In the genomic region with DNA sequence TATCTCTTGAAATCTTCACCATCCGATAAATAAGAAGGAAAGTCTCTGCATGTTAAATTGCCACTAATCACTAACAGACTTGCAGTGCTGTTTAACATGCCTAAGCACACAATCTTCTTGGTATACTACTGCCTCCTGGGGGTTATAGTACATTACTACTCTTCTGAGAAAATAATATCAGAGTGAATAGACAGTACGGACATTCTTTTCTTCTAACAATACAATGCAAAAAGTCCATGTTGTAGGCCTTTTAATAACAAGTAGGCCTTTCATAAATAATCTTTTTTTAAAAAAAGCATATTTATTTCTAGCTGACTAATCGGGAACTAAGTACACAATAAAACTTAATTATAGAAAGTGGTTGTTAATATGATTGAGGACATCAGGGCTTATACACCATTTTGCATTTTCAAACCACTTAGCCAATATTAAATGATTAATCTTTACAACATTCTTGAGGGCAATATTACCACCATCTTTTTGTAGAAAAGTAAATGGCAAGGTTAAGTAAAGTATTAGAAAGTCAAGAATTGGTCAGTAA, we compare ENCODE assay signal across 8 cellular contexts.
A peak's percentile ranks its signal among the peaks of the same experiment; 100 is the strongest.
DNase-seq lines count a peak whose midpoint lies in the region; ATAC-seq and TF ChIP-seq lines count a peak whose summit lies in the region.

No MANE protein-coding gene starts in this region.

- POLR2A ChIA-PET in HEK293 (lab: Yijun Ruan, JAX) = no interaction called here

- no peak overlapping the region for H3K27ac ChIP-seq in CD4-positive, CD25-positive, alpha-beta regulatory T cell (ENCODE audit: insufficient read depth, low read length, poor library complexity, severe bottlenecking)
- H3K27ac ChIP-seq in HEK293 (ENCODE audit: extremely low read depth, low read depth, low read length) (no peak overlapping the region), body of pancreas (no peak overlapping the region), testis (no peak overlapping the region)

- peaks cover 46% of the 10 kb centered on the region for H3K27me3 Mint-ChIP-seq in CD4-positive, CD25-positive, alpha-beta regulatory T cell

- peak in 2 of 3 donors; percentile 31 to 47 for DNase-seq in CD4-positive, CD25-positive, alpha-beta regulatory T cell
- DNase-seq in NCI-H69 (lab: John Stamatoyannopoulos, UW) = peak; percentile 89
- peak in 1 of 4 donors; percentile 5 for DNase-seq in body of pancreas
- DNase-seq in inferior parietal cortex (ENCODE audit: extremely low spot score) = peak; percentile 93
- DNase-seq in testis = no peak
- DNase-seq in NCI-H187 (lab: John Stamatoyannopoulos, UW) = no peak

- CTCF ChIA-PET in HEK293 (lab: Yijun Ruan, JAX) = interaction anchor here (0.6 to 7.5 kb wide), 15 partner anchors 11 to 1184 kb away, joined by 3 to 72 read pairs (median 4); no protein-coding TSS in a partner anchor

- 1 to 2% methylated on average over 3 of the region's 3 CpGs for WGBS in body of pancreas, 2 donors
- WGBS in testis, 2 donors = 22 to 31% methylated on average over 3 of the region's 3 CpGs

- H3K9me3 ChIP-seq in CD4-positive, CD25-positive, alpha-beta regulatory T cell (ENCODE audit: control insufficient read depth in 2 of 2, low read length in 2 of 2) = no peaks in the 10 kb centered on the region
- H3K9me3 ChIP-seq in HEK293 (ENCODE audit: control insufficient read depth, insufficient read depth, low read depth, low read length) (no peaks in the 10 kb centered on the region), body of pancreas (no peaks in the 10 kb centered on the region), testis (no peaks in the 10 kb centered on the region)

- TF ChIP-seq POLR2A in body of pancreas (IDR thresholded peaks at IDR 0.05) = no peak
- no peak for TF ChIP-seq POLR2A in testis (IDR thresholded peaks at IDR 0.05)
- TF ChIP-seq POLR2A in GM18505 (IDR thresholded peaks at IDR 0.05; ENCODE audit: borderline replicate concordance, extremely low read depth, insufficient read depth, insufficient read length) = no peak

- H3K4me3 ChIP-seq in CD4-positive, CD25-positive, alpha-beta regulatory T cell (ENCODE audit: low read depth, low read length) = no peak overlapping the region
- H3K4me3 ChIP-seq in HEK293 (ENCODE audit: low read depth, low read length) = no peak overlapping the region
- no peak overlapping the region for H3K4me3 ChIP-seq in body of pancreas
- H3K4me3 ChIP-seq in testis = no peak overlapping the region

- H3K27ac Mint-ChIP-seq in CD4-positive, CD25-positive, alpha-beta regulatory T cell = no peak overlapping the region

- no peaks in the 10 kb centered on the region for H3K4me1 ChIP-seq in CD4-positive, CD25-positive, alpha-beta regulatory T cell (ENCODE audit: control insufficient read depth, insufficient read depth, low read length, poor library complexity, severe bottlenecking)
- H3K4me1 ChIP-seq in HEK293 (ENCODE audit: control insufficient read depth, insufficient read depth, low read length) = peaks cover 5% of the 10 kb centered on the region
- peaks cover 7% of the 10 kb centered on the region for H3K4me1 ChIP-seq in body of pancreas
- H3K4me1 ChIP-seq in testis = no peaks in the 10 kb centered on the region

- intact Hi-C loops in body of pancreas (cut with DNase I) (loop anchor here (10.0 kb wide), 2 partner anchors 540 to 570 kb away; no protein-coding TSS in a partner anchor), testis (cut with DNase I; ENCODE audit: low total_unique reads) (loop anchor here (5.0 kb wide), 1 partner anchor 573 kb away; no protein-coding TSS in a partner anchor)

- H3K4me1 Mint-ChIP-seq in CD4-positive, CD25-positive, alpha-beta regulatory T cell = no peaks in the 10 kb centered on the region

- peaks cover 7% of the 10 kb centered on the region for H3K27me3 ChIP-seq in CD4-positive, CD25-positive, alpha-beta regulatory T cell (ENCODE audit: control insufficient read depth, insufficient read depth, low read length)
- H3K27me3 ChIP-seq in body of pancreas (no peaks in the 10 kb centered on the region), testis (no peaks in the 10 kb centered on the region)

- H3K9me3 Mint-ChIP-seq in CD4-positive, CD25-positive, alpha-beta regulatory T cell = peaks cover 0 to 1% (median 0%) of the 10 kb centered on the region in 7 donors

- no peak overlapping the region for H3K4me3 Mint-ChIP-seq in CD4-positive, CD25-positive, alpha-beta regulatory T cell

- ATAC-seq in CD4-positive, CD25-positive, alpha-beta regulatory T cell (ENCODE audit: low read depth in 2 of 2) = peak; percentile 53 to 55
- peak; percentile 92 for ATAC-seq in body of pancreas
- ATAC-seq in GM18505 (IDR thresholded peaks at IDR 0.05; ENCODE audit: unreplicated experiment) = no peak

- TF ChIP-seq CTCF in HEK293 (tag by site-specific recombination; IDR thresholded peaks at IDR 0.05) = peak; percentile 56; the same call in 1 of the 2 replicates
- TF ChIP-seq CTCF in body of pancreas (IDR thresholded peaks at IDR 0.05) = peak; percentile 51 to 89 (median 84)
- peak; percentile 57 to 71 (median 63) for TF ChIP-seq CTCF in testis (IDR thresholded peaks at IDR 0.05)

- H3K36me3 ChIP-seq in CD4-positive, CD25-positive, alpha-beta regulatory T cell (ENCODE audit: control insufficient read depth, insufficient read depth, low read length) = no peaks in the 10 kb centered on the region
- H3K36me3 ChIP-seq in HEK293 (ENCODE audit: control insufficient read depth in 2 of 2, insufficient read depth in 1 of 2, low read length in 2 of 2) (no peaks in the 10 kb centered on the region), body of pancreas (replicated peaks in 1 of 2; ENCODE audit: insufficient read depth in 1 of 2, low read depth in 2 of 2) (no peaks in the 10 kb centered on the region), testis (ENCODE audit: low read depth, missing control alignments) (no peaks in the 10 kb centered on the region)

- H3K36me3 Mint-ChIP-seq in CD4-positive, CD25-positive, alpha-beta regulatory T cell = no peaks in the 10 kb centered on the region

TF ChIP-seq in HEK293, 187 proteins besides CTCF, POLR2A, EP300 and RAD21 (continues in another document):
- TF ChIP-seq ZNF660 (tag by site-specific recombination; IDR thresholded peaks at IDR 0.05) = 0 out of 2 replicates have a peak, but pooled peaks have one; percentile 43
- no peak for TF ChIP-seq ZNF248 (tag by site-specific recombination; IDR thresholded peaks at IDR 0.05)
- TF ChIP-seq ZNF266 (tag by site-specific recombination; IDR thresholded peaks at IDR 0.05; ENCODE audit: low read depth) = no peak
- no peak for TF ChIP-seq ZNF292 (tag by site-specific recombination; IDR thresholded peaks at IDR 0.05; ENCODE audit: borderline replicate concordance, low read depth)
- peak; percentile 75 for TF ChIP-seq ZNF654 (tag by site-specific recombination; IDR thresholded peaks at IDR 0.05; ENCODE audit: low read depth)
- no peak for TF ChIP-seq ZNF791 (tag by site-specific recombination; IDR thresholded peaks at IDR 0.05)
- TF ChIP-seq SP3 (tag by site-specific recombination; IDR thresholded peaks at IDR 0.05) = no peak
- no peak for TF ChIP-seq ZNF747 (tag by site-specific recombination; IDR thresholded peaks at IDR 0.05)
- TF ChIP-seq, protein P1, sequence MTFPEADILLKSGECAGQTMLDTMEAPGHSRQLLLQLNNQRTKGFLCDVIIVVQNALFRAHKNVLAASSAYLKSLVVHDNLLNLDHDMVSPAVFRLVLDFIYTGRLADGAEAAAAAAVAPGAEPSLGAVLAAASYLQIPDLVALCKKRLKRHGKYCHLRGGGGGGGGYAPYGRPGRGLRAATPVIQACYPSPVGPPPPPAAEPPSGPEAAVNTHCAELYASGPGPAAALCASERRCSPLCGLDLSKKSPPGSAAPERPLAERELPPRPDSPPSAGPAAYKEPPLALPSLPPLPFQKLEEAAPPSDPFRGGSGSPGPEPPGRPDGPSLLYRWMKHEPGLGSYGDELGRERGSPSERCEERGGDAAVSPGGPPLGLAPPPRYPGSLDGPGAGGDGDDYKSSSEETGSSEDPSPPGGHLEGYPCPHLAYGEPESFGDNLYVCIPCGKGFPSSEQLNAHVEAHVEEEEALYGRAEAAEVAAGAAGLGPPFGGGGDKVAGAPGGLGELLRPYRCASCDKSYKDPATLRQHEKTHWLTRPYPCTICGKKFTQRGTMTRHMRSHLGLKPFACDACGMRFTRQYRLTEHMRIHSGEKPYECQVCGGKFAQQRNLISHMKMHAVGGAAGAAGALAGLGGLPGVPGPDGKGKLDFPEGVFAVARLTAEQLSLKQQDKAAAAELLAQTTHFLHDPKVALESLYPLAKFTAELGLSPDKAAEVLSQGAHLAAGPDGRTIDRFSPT (tag by site-specific recombination; IDR thresholded peaks at IDR 0.05) = no peak
- TF ChIP-seq ZFP37 (tag by site-specific recombination; IDR thresholded peaks at IDR 0.05) = no peak
- TF ChIP-seq ZBTB17 (tag by site-specific recombination; IDR thresholded peaks at IDR 0.05) = 0 out of 2 replicates have a peak, but pooled peaks have one; percentile 13
- no peak for TF ChIP-seq GLIS2 (tag by site-specific recombination; IDR thresholded peaks at IDR 0.05)
- TF ChIP-seq, protein P2, sequence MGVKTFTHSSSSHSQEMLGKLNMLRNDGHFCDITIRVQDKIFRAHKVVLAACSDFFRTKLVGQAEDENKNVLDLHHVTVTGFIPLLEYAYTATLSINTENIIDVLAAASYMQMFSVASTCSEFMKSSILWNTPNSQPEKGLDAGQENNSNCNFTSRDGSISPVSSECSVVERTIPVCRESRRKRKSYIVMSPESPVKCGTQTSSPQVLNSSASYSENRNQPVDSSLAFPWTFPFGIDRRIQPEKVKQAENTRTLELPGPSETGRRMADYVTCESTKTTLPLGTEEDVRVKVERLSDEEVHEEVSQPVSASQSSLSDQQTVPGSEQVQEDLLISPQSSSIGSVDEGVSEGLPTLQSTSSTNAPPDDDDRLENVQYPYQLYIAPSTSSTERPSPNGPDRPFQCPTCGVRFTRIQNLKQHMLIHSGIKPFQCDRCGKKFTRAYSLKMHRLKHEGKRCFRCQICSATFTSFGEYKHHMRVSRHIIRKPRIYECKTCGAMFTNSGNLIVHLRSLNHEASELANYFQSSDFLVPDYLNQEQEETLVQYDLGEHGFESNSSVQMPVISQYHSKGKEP (tag by site-specific recombination; IDR thresholded peaks at IDR 0.05) = peak; percentile 5; the same call in 1 of the 2 replicates
- no peak for TF ChIP-seq ZNF561 (tag by site-specific recombination; IDR thresholded peaks at IDR 0.05; ENCODE audit: borderline replicate concordance)
- no peak for TF ChIP-seq ZNF776 (tag by site-specific recombination; IDR thresholded peaks at IDR 0.05; ENCODE audit: borderline replicate concordance)
- no peak for TF ChIP-seq ZSCAN16 (tag by site-specific recombination; IDR thresholded peaks at IDR 0.05)
- no peak for TF ChIP-seq ZBTB8A (tag by site-specific recombination; IDR thresholded peaks at IDR 0.05)
- no peak for TF ChIP-seq ZNF585B (tag by site-specific recombination; IDR thresholded peaks at IDR 0.05)
- no peak for TF ChIP-seq KLF9 (tag by site-specific recombination; IDR thresholded peaks at IDR 0.05; ENCODE audit: low read depth)

Comparison
In these comparisons a context has a peak if more than half of its experiments do, and no peak if none do; other contexts are left out.
1. DNase-seq: peak in CD4-positive, CD25-positive, alpha-beta regulatory T cell (2 of 3), NCI-H69 (single experiment) and inferior parietal cortex (single experiment); none in testis (single experiment) and NCI-H187 (0 of 2).
2. Peak in every context shown above with its lines, with median percentiles within 50 percentile points of each other: CTCF ChIP-seq.